Comparison of ENCODE assay signal across 18 cellular contexts in genomic region chr5:588406-588995, GRCh38. TPM values are rescaled to one million over a fixed set of nuclear protein-coding genes. Genes with fewer than 3 reads are reported as not detected.
DNase-seq lines count a peak whose midpoint lies in the region; ATAC-seq and TF ChIP-seq lines count a peak whose summit lies in the region.
"Had no signal": no experiment of that assay in that cellular context is flagged by ENCODE, and none has a peak within 500 bp of the region (broad histone marks: within the 10 kb centered on the region; RNA-seq: fewer than 3 reads in every experiment).

No MANE protein-coding gene starts in this region.

- H3K27me3 Mint-ChIP-seq in natural killer cell treated with Interleukin-12 subunit alpha and Interleukin-12 subunit beta and Interleukin-15 and Interleukin-18, amount 100 ng/mL, for 72 hours, result peaks cover 14 to 25% of the 10 kb centered on the region in 2 donors
- H3K27me3 Mint-ChIP-seq in natural killer cell (ENCODE audit: low read depth in 2 of 2) (peaks cover 15 to 17% of the 10 kb centered on the region in 2 donors), chondrocyte (ENCODE audit: low read depth) (peaks cover 16% of the 10 kb centered on the region)

- peaks cover 4 to 9% of the 10 kb centered on the region in 2 donors for H3K4me1 Mint-ChIP-seq in natural killer cell treated with Interleukin-12 subunit alpha and Interleukin-12 subunit beta and Interleukin-15 and Interleukin-18, amount 100 ng/mL, for 72 hours (ENCODE audit: low read depth in 2 of 2)
- peaks cover 0 to 8% of the 10 kb centered on the region in 2 donors for H3K4me1 Mint-ChIP-seq in natural killer cell
- peaks cover 23% of the 10 kb centered on the region for H3K4me1 Mint-ChIP-seq in chondrocyte (ENCODE audit: low read depth)
- H3K4me1 Mint-ChIP-seq: CD4-positive, alpha-beta memory T cell had no signal

- peak; percentile 39 for DNase-seq in natural killer cell treated with Interleukin-12 subunit alpha and Interleukin-12 subunit beta and Interleukin-15 and Interleukin-18, amount 100 ng/mL, for 72 hours (ENCODE audit: low spot score)
- DNase-seq in natural killer cell (no peak), chondrocyte (ENCODE audit: low spot score) (peak; percentile 72), posterior vena cava (ENCODE audit: low spot score) (peak; percentile 36), cerebellum (ENCODE audit: low spot score) (no peak)
- DNase-seq in activated effector memory CD4-positive, alpha-beta T cell treated with Interleukin-2 at 50 U/mL for 16 hours, result no peak
- DNase-seq: AML-193; C1 segment of cervical spinal cord; Caco-2; CD4-positive, alpha-beta memory T cell; NCI-H1048; NCI-H1694; NCI-H2029 treated with DMSO at 0.1 percent for 48 hours; NCI-H2227 treated with DMSO at 0.1 percent for 48 hours; NCI-H774; SHP77 treated with DMSO at 0.1 percent for 48 hours had no signal

- no peaks in the 10 kb centered on the region for H3K9me3 Mint-ChIP-seq in natural killer cell treated with Interleukin-12 subunit alpha and Interleukin-12 subunit beta and Interleukin-15 and Interleukin-18, amount 100 ng/mL, for 72 hours
- H3K9me3 Mint-ChIP-seq in natural killer cell, result peaks cover 0 to 2% of the 10 kb centered on the region in 2 donors
- H3K9me3 Mint-ChIP-seq in chondrocyte (ENCODE audit: low read depth), result peaks cover 12% of the 10 kb centered on the region

- no peak for ATAC-seq in natural killer cell treated with Interleukin-12 subunit alpha and Interleukin-12 subunit beta and Interleukin-15 and Interleukin-18, amount 100 ng/mL, for 72 hours
- ATAC-seq in natural killer cell, result no peak
- no peak for ATAC-seq in HG03039 (IDR thresholded peaks at IDR 0.05; ENCODE audit: unreplicated experiment)
- ATAC-seq: HCT116 had no signal

- no peak overlapping the region for H3K4me3 Mint-ChIP-seq in natural killer cell treated with Interleukin-12 subunit alpha and Interleukin-12 subunit beta and Interleukin-15 and Interleukin-18, amount 100 ng/mL, for 72 hours
- no peak overlapping the region for H3K4me3 Mint-ChIP-seq in natural killer cell
- H3K4me3 Mint-ChIP-seq in chondrocyte (ENCODE audit: unreplicated experiment), result no peak overlapping the region
- H3K4me3 Mint-ChIP-seq: CD4-positive, alpha-beta memory T cell had no signal

- intact Hi-C loops in natural killer cell (cut with micrococcal nuclease), result no loop called here
- intact Hi-C loops in posterior vena cava (cut with DNase I), result no loop called here

- no peaks in the 10 kb centered on the region for H3K36me3 Mint-ChIP-seq in natural killer cell treated with Interleukin-12 subunit alpha and Interleukin-12 subunit beta and Interleukin-15 and Interleukin-18, amount 100 ng/mL, for 72 hours
- H3K36me3 Mint-ChIP-seq in natural killer cell, result no peaks in the 10 kb centered on the region
- no peaks in the 10 kb centered on the region for H3K36me3 Mint-ChIP-seq in chondrocyte (ENCODE audit: low read depth)
- H3K36me3 Mint-ChIP-seq: CD4-positive, alpha-beta memory T cell had no signal

- H3K27ac Mint-ChIP-seq in natural killer cell treated with Interleukin-12 subunit alpha and Interleukin-12 subunit beta and Interleukin-15 and Interleukin-18, amount 100 ng/mL, for 72 hours, result no peak overlapping the region
- H3K27ac Mint-ChIP-seq in natural killer cell (no peak overlapping the region), chondrocyte (ENCODE audit: unreplicated experiment) (no peak overlapping the region)
- H3K27ac Mint-ChIP-seq: CD4-positive, alpha-beta memory T cell had no signal

- TF ChIP-seq CTCF in natural killer cell (IDR thresholded peaks at IDR 0.05) (no peak), chondrocyte (IDR thresholded peaks at IDR 0.05) (no peak)

RNA-seq across cellular contexts. Expression of gene CEP72, which starts 23.6 kb away (rescaled TPM):
- total RNA-seq in natural killer cell treated with Interleukin-12 subunit alpha and Interleukin-12 subunit beta and Interleukin-15 and Interleukin-18, amount 100 ng/mL, for 72 hours, result 10 to 100 TPM; 15.3 to 58.1 TPM
- total RNA-seq in natural killer cell, result 10 to 100 TPM; 12.2 to 15.1 (median 12.3) TPM
- total RNA-seq in chondrocyte, result 2.7 to 4.5 TPM (median 3.3 TPM) in 3 replicates
- 1 to 10 TPM; 1.9 to 2.4 TPM for total RNA-seq in posterior vena cava
- total RNA-seq in cerebellum, result 7.1 TPM

Comparison
In these comparisons a context has a peak if more than half of its experiments do, and no peak if none do; other contexts are left out.
1. DNase-seq: peak in natural killer cell treated with Interleukin-12 subunit alpha and Interleukin-12 subunit beta and Interleukin-15 and Interleukin-18, amount 100 ng/mL, for 72 hours (single experiment), chondrocyte (single experiment) and posterior vena cava (single experiment); none in natural killer cell (single experiment), activated effector memory CD4-positive, alpha-beta T cell treated with Interleukin-2 at 50 U/mL for 16 hours (single experiment) and cerebellum (single experiment).